ENCODE assay signal across 1 cellular context in genomic region chr6:11968241-11968806, GRCh38.
TF ChIP-seq lines count a peak whose summit lies in the region.

No MANE protein-coding gene starts in this region.

TF ChIP-seq in K562, 482 proteins besides CTCF, POLR2A, EP300 and RAD21 (continued from another document and continues in another):
- TF ChIP-seq ZBTB5 (IDR thresholded peaks at IDR 0.05) (no peak), CCNT2 (IDR thresholded peaks at IDR 0.05; ENCODE audit: borderline replicate concordance, extremely low read depth, insufficient read length, low read depth, low read length) (peak; percentile 40), SMARCA4 (IDR thresholded peaks at IDR 0.05) (peak; percentile 90), RNF219 (CRISPR knock-in tag; IDR thresholded peaks at IDR 0.05) (no peak), NONO (IDR thresholded peaks at IDR 0.05; ENCODE audit: low read depth in 2 of 2, low read length in 1 of 2) (peak in 1 of 2 experiments; percentile 36; a peak in 1 of 4 replicates), GATA2 (CRISPR knock-in tag; IDR thresholded peaks at IDR 0.05) (peak; percentile 14; the same call in 1 of the 2 replicates), MYNN (IDR thresholded peaks at IDR 0.05) (no peak), MYNN (CRISPR knock-in tag; IDR thresholded peaks at IDR 0.05) (no peak), ARNT (IDR thresholded peaks at IDR 0.05) (peak in 1 of 2 experiments; percentile 53; a peak in 1 of 4 replicates), ELK1 (CRISPR knock-in tag; IDR thresholded peaks at IDR 0.05) (no peak), TEAD1 (CRISPR knock-in tag; IDR thresholded peaks at IDR 0.05) (no peak), NR2C2 (CRISPR knock-in tag; IDR thresholded peaks at IDR 0.05) (no peak), NR2C2 (tag; IDR thresholded peaks at IDR 0.05) (peak; percentile 52), ELF2 (CRISPR knock-in tag; IDR thresholded peaks at IDR 0.05) (no peak), FOXK2 (conservative IDR thresholded peaks at IDR 0.05 in 1 of 2, IDR thresholded peaks at IDR 0.05 in 1 of 2; ENCODE audit: low read depth in 2 of 2) (0 out of 4 replicates have a peak, but pooled peaks of 1 of the 2 experiments have one; percentile 38), ZNF76 (CRISPR knock-in tag; IDR thresholded peaks at IDR 0.05; ENCODE audit: borderline replicate concordance) (no peak), NCOR1 (IDR thresholded peaks at IDR 0.05) (peak; percentile 68), SMARCA5 (IDR thresholded peaks at IDR 0.05) (0 out of 2 replicates have a peak, but pooled peaks have one; percentile 13), FOXA3 (CRISPR knock-in tag; conservative IDR thresholded peaks at IDR 0.05 in 1 of 2, IDR thresholded peaks at IDR 0.05 in 1 of 2) (no peak), ZNF232 (CRISPR knock-in tag; IDR thresholded peaks at IDR 0.05) (no peak), TCF3 (CRISPR knock-in tag; IDR thresholded peaks at IDR 0.05) (peak; percentile 83), GMEB1 (CRISPR knock-in tag; IDR thresholded peaks at IDR 0.05) (no peak), YY1 (IDR thresholded peaks at IDR 0.05; ENCODE audit: borderline replicate concordance in 1 of 3, control insufficient read depth in 1 of 3, extremely low read depth in 1 of 3, insufficient read depth in 3 of 3, insufficient read length in 1 of 3, insufficient replicate concordance in 2 of 3, low read depth in 1 of 3, low read length in 2 of 3) (peak in 1 of 3 experiments; percentile 15), MYBL2 (IDR thresholded peaks at IDR 0.05; ENCODE audit: low read depth) (no peak; the same call in 1 of the 2 replicates), MYBL2 (CRISPR knock-in tag; IDR thresholded peaks at IDR 0.05; ENCODE audit: borderline replicate concordance) (no peak), ZNF134 (CRISPR knock-in tag; conservative IDR thresholded peaks at IDR 0.05) (no peak), TAL1 (IDR thresholded peaks at IDR 0.05) (peak; percentile 79), ZNF318 (IDR thresholded peaks at IDR 0.05; ENCODE audit: borderline replicate concordance in 1 of 2, low read depth in 1 of 2) (no peak), UBTF (IDR thresholded peaks at IDR 0.05; ENCODE audit: borderline replicate concordance in 1 of 2, low read depth in 2 of 2, low read length in 2 of 2) (peak in 1 of 2 experiments; percentile 81; a peak in 1 of 4 replicates), TRIM25 (IDR thresholded peaks at IDR 0.05; ENCODE audit: borderline replicate concordance) (0 out of 2 replicates have a peak, but pooled peaks have one; percentile 17), ZNF143 (CRISPR knock-in tag; IDR thresholded peaks at IDR 0.05) (no peak), ZNF699 (CRISPR knock-in tag; IDR thresholded peaks at IDR 0.05; ENCODE audit: insufficient replicate concordance) (no peak), GATAD2A (IDR thresholded peaks at IDR 0.05) (peak; percentile 89; the same call in 1 of the 2 replicates), BRF2 (IDR thresholded peaks at IDR 0.05; ENCODE audit: borderline replicate concordance, insufficient read depth, insufficient read length) (no peak), DNMT1 (IDR thresholded peaks at IDR 0.05) (no peak), STAT5A (IDR thresholded peaks at IDR 0.05; ENCODE audit: borderline replicate concordance, low read length) (peak; percentile 59)
